22 cellular contexts compared by ENCODE assay signal in the genomic region with DNA sequence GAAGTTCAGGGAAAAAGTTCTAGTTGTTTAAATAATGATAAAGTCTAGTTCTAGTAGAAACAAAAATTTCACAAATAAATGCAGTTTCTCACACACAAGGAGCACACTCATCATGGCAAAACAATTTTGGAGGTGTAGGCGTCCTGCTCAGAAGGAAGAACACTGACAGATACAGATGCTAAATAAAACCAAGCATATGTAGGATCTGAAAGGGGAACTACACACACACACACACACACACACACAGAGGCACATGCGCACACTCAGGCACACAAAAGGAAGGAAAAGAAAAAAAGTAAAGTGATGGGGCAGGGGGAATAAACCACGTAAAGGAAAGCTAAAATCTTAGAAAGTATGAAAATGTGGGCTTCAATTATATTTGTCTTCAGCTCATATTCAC.
"Had no signal": no experiment of that assay in that cellular context is flagged by ENCODE, and none has a peak within 500 bp of the region (broad histone marks: within the 10 kb centered on the region; RNA-seq: fewer than 3 reads in every experiment).

No MANE protein-coding gene starts in this region.

- H3K4me1 Mint-ChIP-seq: activated CD4-positive, alpha-beta T cell treated with anti-CD3 and anti-CD28 coated beads for 36 hours; activated T-helper 17 cell treated with anti-CD3 and anti-CD28 coated beads, Interleukin-2, amount 50 U/mL, for 72 hours; natural killer cell had no signal

- H3K4me3 Mint-ChIP-seq: activated CD4-positive, alpha-beta T cell treated with anti-CD3 and anti-CD28 coated beads for 36 hours; activated naive CD8-positive, alpha-beta T cell; activated T-cell treated with anti-CD3 and anti-CD28 coated beads, Interleukin-2, amount 50 U/mL, for 24 hours; activated T-helper 17 cell treated with anti-CD3 and anti-CD28 coated beads, Interleukin-2, amount 50 U/mL, for 72 hours; dendritic cell treated with granulocyte-macrophage colony-stimulating factor and Interleukin-4, amounts not matched to agents 40 ng/mL and 50 ng/mL, for 4 days; mesothelial cell of epicardium; natural killer cell; type B pancreatic cell; WTC11 had no signal

- H3K27me3 Mint-ChIP-seq: activated CD4-positive, alpha-beta T cell treated with anti-CD3 and anti-CD28 coated beads for 36 hours; activated naive CD8-positive, alpha-beta T cell; activated T-cell treated with anti-CD3 and anti-CD28 coated beads, Interleukin-2, amount 50 U/mL, for 24 hours; activated T-helper 17 cell treated with anti-CD3 and anti-CD28 coated beads, Interleukin-2, amount 50 U/mL, for 72 hours; dendritic cell treated with granulocyte-macrophage colony-stimulating factor and Interleukin-4, amounts not matched to agents 40 ng/mL and 50 ng/mL, for 4 days; type B pancreatic cell had no signal

- H3K9me3 Mint-ChIP-seq: activated T-cell treated with anti-CD3 and anti-CD28 coated beads, Interleukin-2, amount 50 U/mL, for 24 hours; activated T-helper 17 cell treated with anti-CD3 and anti-CD28 coated beads, Interleukin-2, amount 50 U/mL, for 72 hours; dendritic cell treated with granulocyte-macrophage colony-stimulating factor and Interleukin-4, amounts not matched to agents 40 ng/mL and 50 ng/mL, for 4 days; mesothelial cell of epicardium; type B pancreatic cell; WTC11 had no signal

- DNase-seq: activated CD4-positive, alpha-beta T cell treated with anti-CD3 and anti-CD28 coated beads for 36 hours; activated CD4-positive, alpha-beta T cell treated with anti-CD3 and anti-CD28 coated beads, Interleukin-2, amount 50 U/mL, for 4 hours; activated CD8-positive, alpha-beta memory T cell treated with anti-CD3 and anti-CD28 coated beads for 24 hours; activated CD8-positive, alpha-beta memory T cell treated with anti-CD3 and anti-CD28 coated beads, Interleukin-2, amount 50 U/mL, for 4 hours; activated T-cell treated with anti-CD3 and anti-CD28 coated beads, Interleukin-2, amount 50 U/mL, for 24 hours; adrenal gland; brain microvascular endothelial cell; caudate nucleus; effector CD4-positive, alpha-beta T cell; erythroblast; foreskin fibroblast; natural killer cell; right lobe of liver; stimulated activated CD4-positive, alpha-beta T cell treated with anti-CD3 and anti-CD28 coated beads, Interleukin-1b, Interleukin-23, amount 100 ng/mL, for 48 hours; testis had no signal

- H3K36me3 Mint-ChIP-seq: activated naive CD8-positive, alpha-beta T cell; mesothelial cell of epicardium; natural killer cell; WTC11 had no signal

- ATAC-seq: activated CD4-positive, alpha-beta T cell treated with anti-CD3 and anti-CD28 coated beads for 36 hours; activated T-helper 17 cell treated with anti-CD3 and anti-CD28 coated beads, Interleukin-2, amount 50 U/mL, for 72 hours; left lobe of liver; natural killer cell; right lobe of liver; WTC11 had no signal

- H3K27ac Mint-ChIP-seq: activated CD4-positive, alpha-beta T cell treated with anti-CD3 and anti-CD28 coated beads for 36 hours; activated naive CD8-positive, alpha-beta T cell; activated T-cell treated with anti-CD3 and anti-CD28 coated beads, Interleukin-2, amount 50 U/mL, for 24 hours; activated T-helper 17 cell treated with anti-CD3 and anti-CD28 coated beads, Interleukin-2, amount 50 U/mL, for 72 hours; dendritic cell treated with granulocyte-macrophage colony-stimulating factor and Interleukin-4, amounts not matched to agents 40 ng/mL and 50 ng/mL, for 4 days; mesothelial cell of epicardium; natural killer cell; type B pancreatic cell; WTC11 had no signal
